Comparison of ENCODE assay signal across 26 cellular contexts in the genomic region with DNA sequence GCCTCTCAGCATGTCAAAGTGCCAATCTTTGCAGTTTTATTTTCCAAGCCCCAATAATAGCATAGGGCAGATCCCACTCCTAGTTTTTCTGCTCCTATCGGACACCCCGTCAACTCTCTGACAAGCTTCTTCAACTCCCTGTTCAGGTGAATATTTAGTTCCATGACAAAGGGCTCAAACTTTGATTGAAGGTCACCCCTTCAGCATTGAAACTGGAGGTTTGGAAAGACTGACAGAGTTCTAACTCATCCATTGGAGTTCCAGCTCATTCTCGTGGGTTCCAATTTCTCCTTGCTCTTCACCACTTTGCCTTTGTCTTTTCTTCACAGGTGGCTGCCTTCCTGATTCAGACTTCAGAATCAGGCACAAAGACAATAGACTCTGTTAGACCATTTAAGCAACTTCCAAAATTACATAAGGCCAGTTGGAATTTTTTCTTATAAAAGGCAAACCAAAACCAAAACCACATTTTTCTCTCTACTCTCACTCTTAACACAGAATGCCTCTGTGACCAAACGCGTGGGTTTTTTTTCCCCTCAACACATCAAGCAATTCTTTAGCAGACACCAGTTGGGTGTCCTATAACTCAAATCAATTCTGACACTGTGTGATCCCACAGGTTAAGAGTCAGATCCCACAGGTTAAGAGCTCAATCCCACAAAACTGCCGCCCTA.
DNase-seq lines count a peak whose midpoint lies in the region; ATAC-seq and TF ChIP-seq lines count a peak whose summit lies in the region.
"Had no signal": no experiment of that assay in that cellular context is flagged by ENCODE, and none has a peak within 500 bp of the region (broad histone marks: within the 10 kb centered on the region; RNA-seq: fewer than 3 reads in every experiment).

No MANE protein-coding gene starts in this region.

- no peaks in the 10 kb centered on the region for H3K9me3 Mint-ChIP-seq in activated CD4-positive, alpha-beta T cell treated with anti-CD3 and anti-CD28 coated beads for 36 hours (ENCODE audit: low read depth)
- H3K9me3 Mint-ChIP-seq: HFFc6 had no signal

- POLR2A ChIA-PET in activated CD4-positive, alpha-beta T cell treated with anti-CD3 and anti-CD28 coated beads for 36 hours (lab: Charles Lee), result no interaction called here

- no peak for TF ChIP-seq CTCF in astrocyte of the cerebellum (IDR thresholded peaks at IDR 0.05; ENCODE audit: low read depth, low read length, missing control alignments)

- peak; percentile 23 for DNase-seq in activated CD4-positive, alpha-beta T cell treated with anti-CD3 and anti-CD28 coated beads for 36 hours
- DNase-seq in activated CD4-positive, alpha-beta T cell treated with anti-CD3 and anti-CD28 coated beads, Interleukin-2, amount 50 U/mL, for 1 hour, result no peak
- DNase-seq in GM03348 (ENCODE audit: low spot score), result peak; percentile 7
- DNase-seq in astrocyte of the cerebellum (ENCODE audit: low read depth), result peak; percentile 19
- DNase-seq in renal cortical epithelial cell (ENCODE audit: low read depth), result peak; percentile 84
- no peak for DNase-seq in anterior cingulate cortex (lab: John Stamatoyannopoulos, UW)
- DNase-seq in MG63, result no peak
- DNase-seq: activated gamma-delta T cell; activated T-cell treated with anti-CD3 and anti-CD28 coated beads for 4 hours; CD4-positive, CD25-positive, alpha-beta regulatory T cell; colonic mucosa; effector CD8-positive, alpha-beta T cell; head of caudate nucleus; HFFc6; lower lobe of right lung; NCI-H1105 treated with DMSO at 0.1 percent for 48 hours; NCI-H1930; NCI-H526 treated with DMSO at 0.1 percent for 48 hours; Peyer's patch; retina; SHP77 treated with DMSO at 0.1 percent for 48 hours; small intestine; upper lobe of right lung had no signal

- H3K4me3 ChIP-seq in astrocyte of the cerebellum (ENCODE audit: low read depth, low read length), result no peak overlapping the region
- H3K4me3 ChIP-seq in MG63, result no peak overlapping the region
- H3K4me3 ChIP-seq: colonic mucosa, lower lobe of right lung, Peyer's patch, suprapubic skin, upper lobe of right lung had no signal

- no peak overlapping the region for H3K27ac Mint-ChIP-seq in activated CD4-positive, alpha-beta T cell treated with anti-CD3 and anti-CD28 coated beads for 36 hours
- H3K27ac Mint-ChIP-seq: CD4-positive, CD25-positive, alpha-beta regulatory T cell; HFFc6 had no signal

- H3K9me3 ChIP-seq in MG63, result no peaks in the 10 kb centered on the region
- H3K9me3 ChIP-seq: colonic mucosa, lower lobe of right lung, Peyer's patch, suprapubic skin, upper lobe of right lung had no signal

- H3K4me3 Mint-ChIP-seq in activated CD4-positive, alpha-beta T cell treated with anti-CD3 and anti-CD28 coated beads for 36 hours, result no peak overlapping the region
- H3K4me3 Mint-ChIP-seq: CD4-positive, CD25-positive, alpha-beta regulatory T cell; HFFc6; natural killer cell treated with Interleukin-12 subunit alpha and Interleukin-12 subunit beta and Interleukin-15 and Interleukin-18, amount 100 ng/mL, for 72 hours had no signal

- CTCF ChIA-PET in activated CD4-positive, alpha-beta T cell treated with anti-CD3 and anti-CD28 coated beads for 36 hours (lab: Charles Lee), result no interaction called here

- intact Hi-C loops in activated CD4-positive, alpha-beta T cell treated with anti-CD3 and anti-CD28 coated beads for 36 hours (cut with DNase I, micrococcal nuclease), result no loop called here

- H3K36me3 Mint-ChIP-seq in activated CD4-positive, alpha-beta T cell treated with anti-CD3 and anti-CD28 coated beads for 36 hours (ENCODE audit: low read depth), result no peaks in the 10 kb centered on the region
- H3K36me3 Mint-ChIP-seq: CD4-positive, CD25-positive, alpha-beta regulatory T cell; natural killer cell treated with Interleukin-12 subunit alpha and Interleukin-12 subunit beta and Interleukin-15 and Interleukin-18, amount 100 ng/mL, for 72 hours had no signal

- in situ Hi-C loops in astrocyte of the cerebellum (cut with HindIII; ENCODE audit: low sequenced_read_pairs), result no loop called here

- no peaks in the 10 kb centered on the region for H3K27me3 ChIP-seq in MG63
- H3K27me3 ChIP-seq: colonic mucosa, Peyer's patch, suprapubic skin, upper lobe of right lung had no signal

- peak; percentile 55 for ATAC-seq in activated CD4-positive, alpha-beta T cell treated with anti-CD3 and anti-CD28 coated beads for 36 hours
- no peak for ATAC-seq in HG02642 (IDR thresholded peaks at IDR 0.05; ENCODE audit: poor library complexity, unreplicated experiment)
- ATAC-seq: lower lobe of right lung, upper lobe of right lung had no signal

- H3K27me3 Mint-ChIP-seq in activated CD4-positive, alpha-beta T cell treated with anti-CD3 and anti-CD28 coated beads for 36 hours, result peaks cover 2% of the 10 kb centered on the region

- H3K4me1 Mint-ChIP-seq in activated CD4-positive, alpha-beta T cell treated with anti-CD3 and anti-CD28 coated beads for 36 hours, result peaks cover 9% of the 10 kb centered on the region

- H3K36me3 ChIP-seq in MG63, result no peaks in the 10 kb centered on the region
- H3K36me3 ChIP-seq: colonic mucosa, lower lobe of right lung, Peyer's patch, suprapubic skin, upper lobe of right lung had no signal

Comparison
In these comparisons a context has a peak if more than half of its experiments do, and no peak if none do; other contexts are left out.
1. DNase-seq: peak in activated CD4-positive, alpha-beta T cell treated with anti-CD3 and anti-CD28 coated beads for 36 hours (single experiment), GM03348 (single experiment), astrocyte of the cerebellum (single experiment) and renal cortical epithelial cell (single experiment); none in activated CD4-positive, alpha-beta T cell treated with anti-CD3 and anti-CD28 coated beads, Interleukin-2, amount 50 U/mL, for 1 hour (single experiment), anterior cingulate cortex (0 of 58) and MG63 (single experiment).